Comparison of ENCODE assay signal across 1 cellular context in genomic region chr20:63628246-63628975, GRCh38.
TF ChIP-seq lines count a peak whose summit lies in the region.

No MANE protein-coding gene starts in this region.

TF ChIP-seq in HEK293, 187 proteins besides CTCF, POLR2A, EP300 and RAD21 (continued from another document and continues in another):
- TF ChIP-seq ZSCAN18 (tag by site-specific recombination; IDR thresholded peaks at IDR 0.05), result no peak; the same call in 1 of the 2 replicates
- peak; percentile 89 for TF ChIP-seq ZIC2 (tag by site-specific recombination; IDR thresholded peaks at IDR 0.05)
- TF ChIP-seq ZNF585B (tag by site-specific recombination; IDR thresholded peaks at IDR 0.05), result no peak
- no peak for TF ChIP-seq ZNF248 (tag by site-specific recombination; IDR thresholded peaks at IDR 0.05)
- TF ChIP-seq ZNF624 (tag by site-specific recombination; IDR thresholded peaks at IDR 0.05), result no peak
- peak; percentile 96 for TF ChIP-seq ZFP37 (tag by site-specific recombination; IDR thresholded peaks at IDR 0.05)
- no peak for TF ChIP-seq ZNF704 (tag by site-specific recombination; IDR thresholded peaks at IDR 0.05)
- peak; percentile 99 for TF ChIP-seq ZBTB11 (tag by site-specific recombination; conservative IDR thresholded peaks at IDR 0.05; ENCODE audit: low read depth)
- TF ChIP-seq ZNF335 (tag by site-specific recombination; conservative IDR thresholded peaks at IDR 0.05), result peak; percentile 97
- TF ChIP-seq ZNF530 (tag by site-specific recombination; IDR thresholded peaks at IDR 0.05; ENCODE audit: low read depth), result no peak
- TF ChIP-seq PRDM2 (tag by site-specific recombination; IDR thresholded peaks at IDR 0.05; ENCODE audit: borderline replicate concordance), result no peak
- TF ChIP-seq ZNF341 (tag by site-specific recombination; IDR thresholded peaks at IDR 0.05; ENCODE audit: low read depth), result peak; percentile 32; the same call in 1 of the 2 replicates
- TF ChIP-seq KLF7 (tag by site-specific recombination; IDR thresholded peaks at IDR 0.05; ENCODE audit: borderline replicate concordance), result peak; percentile 87; the same call in 1 of the 2 replicates
- peak; percentile 80 for TF ChIP-seq SP3 (tag by site-specific recombination; IDR thresholded peaks at IDR 0.05)
- peak; percentile 54 for TF ChIP-seq WT1 (tag by site-specific recombination; IDR thresholded peaks at IDR 0.05)
- TF ChIP-seq ZXDB (tag by site-specific recombination; IDR thresholded peaks at IDR 0.05), result peak; percentile 89
- TF ChIP-seq SP2 (tag by site-specific recombination; IDR thresholded peaks at IDR 0.05), result peak; percentile 69
- peak; percentile 36; the same call in 1 of the 2 replicates for TF ChIP-seq PRDM6 (tag by site-specific recombination; IDR thresholded peaks at IDR 0.05)
- TF ChIP-seq SCRT1 (tag by site-specific recombination; IDR thresholded peaks at IDR 0.05; ENCODE audit: borderline replicate concordance), result peak; percentile 94
- peak; percentile 97 for TF ChIP-seq ZNF600 (tag by site-specific recombination; IDR thresholded peaks at IDR 0.05)
- no peak for TF ChIP-seq ZNF510 (tag by site-specific recombination; IDR thresholded peaks at IDR 0.05; ENCODE audit: insufficient replicate concordance)
- TF ChIP-seq ZNF10 (tag by site-specific recombination; IDR thresholded peaks at IDR 0.05), result peak; percentile 71; the same call in 1 of the 2 replicates
- TF ChIP-seq ZNF843 (tag by site-specific recombination; IDR thresholded peaks at IDR 0.05), result peak; percentile 9; the same call in 1 of the 2 replicates
- TF ChIP-seq ZNF350 (tag by site-specific recombination; IDR thresholded peaks at IDR 0.05), result no peak
- TF ChIP-seq ZNF239 (tag by site-specific recombination; IDR thresholded peaks at IDR 0.05), result no peak
- TF ChIP-seq OSR2 (tag by site-specific recombination; IDR thresholded peaks at IDR 0.05), result peak; percentile 76
- peak; percentile 90 for TF ChIP-seq SP7 (tag by site-specific recombination; IDR thresholded peaks at IDR 0.05)
- peak; percentile 93 for TF ChIP-seq ZNF324 (tag by site-specific recombination; IDR thresholded peaks at IDR 0.05)
- TF ChIP-seq ZNF423 (tag by site-specific recombination; IDR thresholded peaks at IDR 0.05), result no peak
- no peak for TF ChIP-seq ZNF488 (tag by site-specific recombination; IDR thresholded peaks at IDR 0.05)
- no peak for TF ChIP-seq ZNF571 (tag by site-specific recombination; IDR thresholded peaks at IDR 0.05)
- TF ChIP-seq ZNF302 (tag by site-specific recombination; IDR thresholded peaks at IDR 0.05; ENCODE audit: low read depth), result no peak
- TF ChIP-seq PRDM10 (tag by site-specific recombination; IDR thresholded peaks at IDR 0.05), result peak; percentile 76
- TF ChIP-seq ZNF292 (tag by site-specific recombination; IDR thresholded peaks at IDR 0.05; ENCODE audit: borderline replicate concordance, low read depth), result no peak
- peak; percentile 78 for TF ChIP-seq ZNF398 (tag by site-specific recombination; IDR thresholded peaks at IDR 0.05)
- TF ChIP-seq KLF10 (tag by site-specific recombination; IDR thresholded peaks at IDR 0.05), result peak; percentile 67
- peak; percentile 62; the same call in 1 of the 2 replicates for TF ChIP-seq ZNF501 (tag by site-specific recombination; IDR thresholded peaks at IDR 0.05)
- peak; percentile 96 for TF ChIP-seq IKZF3 (tag by site-specific recombination; IDR thresholded peaks at IDR 0.05)
